In the genomic region with DNA sequence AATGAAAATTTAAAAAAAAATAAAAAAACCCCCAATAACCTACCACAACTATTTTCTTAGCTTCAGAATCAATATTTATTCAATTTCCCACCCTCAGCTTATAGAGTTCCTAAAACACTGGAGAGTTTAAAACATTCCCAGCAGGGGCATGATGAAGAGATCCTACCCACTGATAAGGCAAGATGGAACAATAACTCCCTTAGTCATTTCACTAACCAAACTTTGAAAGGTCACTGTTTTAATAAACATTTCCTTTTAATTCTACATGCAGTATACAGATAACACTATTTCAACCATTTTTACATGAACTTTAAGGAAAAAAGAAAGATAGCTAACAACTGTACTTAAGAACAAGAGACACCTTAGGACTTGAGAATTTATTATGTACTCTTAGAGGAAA, we compare ENCODE assay signal across 22 cellular contexts. TPM values are rescaled to one million over a fixed set of nuclear protein-coding genes. Genes with fewer than 3 reads are reported as not detected.
DNase-seq lines count a peak whose midpoint lies in the region; ATAC-seq and TF ChIP-seq lines count a peak whose summit lies in the region.
"Had no signal": no experiment of that assay in that cellular context is flagged by ENCODE, and none has a peak within 500 bp of the region (broad histone marks: within the 10 kb centered on the region; RNA-seq: fewer than 3 reads in every experiment).

No MANE protein-coding gene starts in this region.

- H3K79me1 ChIP-seq in neuronal stem cell (ENCODE audit: low read depth, low read length), result no peaks in the 10 kb centered on the region

- no peak overlapping the region for H2BK12ac ChIP-seq in neuronal stem cell (ENCODE audit: low read length)

- no peak overlapping the region for H4K8ac ChIP-seq in neuronal stem cell (ENCODE audit: low read depth, low read length)

- H3K4me1 ChIP-seq in neuronal stem cell (ENCODE audit: control insufficient read depth in 2 of 2, insufficient read depth in 1 of 2, low read depth in 1 of 2, low read length in 2 of 2), result peaks cover 1 to 3% of the 10 kb centered on the region in 2 donors

- in situ Hi-C loops in astrocyte of the cerebellum (cut with HindIII; ENCODE audit: low sequenced_read_pairs), result loop anchor here (25.0 kb wide), 1 partner anchor 808 kb away; no protein-coding TSS in a partner anchor

- H3K14ac ChIP-seq in neuronal stem cell (ENCODE audit: low read length), result no peak overlapping the region

- no peak overlapping the region for H3K4me3 Mint-ChIP-seq in naive B cell
- H3K4me3 Mint-ChIP-seq: activated naive CD4-positive, alpha-beta T cell treated with anti-CD3 and anti-CD28 coated beads, Interleukin-2, amount 50 U/mL, for 24 hours; brain; memory B cell; naive thymus-derived CD8-positive, alpha-beta T cell; type B pancreatic cell had no signal

- H3K27ac ChIP-seq in neuronal stem cell (replicated peaks; ENCODE audit: low read length), result no peak overlapping the region
- H3K27ac ChIP-seq: stomach, VCaP had no signal

- peak overlapping the region in 4 of 6 donors; percentile 6 to 74 (median 36) for H3K27ac Mint-ChIP-seq in naive B cell
- H3K27ac Mint-ChIP-seq: activated naive CD4-positive, alpha-beta T cell treated with anti-CD3 and anti-CD28 coated beads, Interleukin-2, amount 50 U/mL, for 24 hours; memory B cell; type B pancreatic cell had no signal

- H3K36me3 Mint-ChIP-seq in naive B cell, result no peaks in the 10 kb centered on the region
- H3K36me3 Mint-ChIP-seq: activated naive CD4-positive, alpha-beta T cell treated with anti-CD3 and anti-CD28 coated beads, Interleukin-2, amount 50 U/mL, for 24 hours had no signal

- H2BK120ac ChIP-seq in neuronal stem cell (ENCODE audit: low read depth, low read length), result no peak overlapping the region

- H2AFZ ChIP-seq in neuronal stem cell (ENCODE audit: low read length), result no peak overlapping the region

- no peak overlapping the region for H3K18ac ChIP-seq in neuronal stem cell (ENCODE audit: low read length)

- no peaks in the 10 kb centered on the region for H3K9me3 Mint-ChIP-seq in naive B cell
- H3K9me3 Mint-ChIP-seq: activated naive CD4-positive, alpha-beta T cell treated with anti-CD3 and anti-CD28 coated beads, Interleukin-2, amount 50 U/mL, for 24 hours; brain; memory B cell; naive thymus-derived CD8-positive, alpha-beta T cell; type B pancreatic cell had no signal

- no peak overlapping the region for H3K4ac ChIP-seq in neuronal stem cell (ENCODE audit: low read length)

- no peak overlapping the region for H2BK5ac ChIP-seq in neuronal stem cell (ENCODE audit: low read length)

- H3K36me3 ChIP-seq in neuronal stem cell (replicated peaks in 1 of 2; ENCODE audit: control insufficient read depth in 2 of 2, insufficient read depth in 2 of 2, low read length in 2 of 2), result peaks cover 0 to 47% of the 10 kb centered on the region in 2 donors

- no peak overlapping the region for H4K91ac ChIP-seq in neuronal stem cell (ENCODE audit: low read depth, low read length, poor library complexity)

- no peaks in the 10 kb centered on the region for H3K27me3 Mint-ChIP-seq in naive B cell
- H3K27me3 Mint-ChIP-seq: activated naive CD4-positive, alpha-beta T cell treated with anti-CD3 and anti-CD28 coated beads, Interleukin-2, amount 50 U/mL, for 24 hours; brain; memory B cell; naive thymus-derived CD8-positive, alpha-beta T cell; type B pancreatic cell had no signal

- no peak overlapping the region for H3K9ac ChIP-seq in neuronal stem cell (ENCODE audit: low read depth, low read length, poor library complexity)

- no peak overlapping the region for H2AK5ac ChIP-seq in neuronal stem cell (ENCODE audit: low read depth, low read length)

- peaks cover 0 to 10% (median 7%) of the 10 kb centered on the region in 3 donors for H3K4me1 Mint-ChIP-seq in naive B cell
- H3K4me1 Mint-ChIP-seq: memory B cell had no signal

- no peaks in the 10 kb centered on the region for H3K27me3 ChIP-seq in neuronal stem cell (ENCODE audit: control insufficient read depth in 3 of 3, insufficient read depth in 3 of 3, low read depth in 1 of 3, low read length in 3 of 3)
- H3K27me3 ChIP-seq: stomach had no signal

- no peaks in the 10 kb centered on the region for H3K9me3 ChIP-seq in neuronal stem cell (replicated peaks in 1 of 2; ENCODE audit: control insufficient read depth in 2 of 2, insufficient read depth in 1 of 2, low read depth in 1 of 2, low read length in 2 of 2)
- H3K9me3 ChIP-seq: stomach had no signal

- ATAC-seq in naive B cell (ENCODE audit: low read depth in 2 of 2) (no peak), GM21367 (IDR thresholded peaks at IDR 0.05; ENCODE audit: unreplicated experiment) (no peak)
- ATAC-seq: naive thymus-derived CD8-positive, alpha-beta T cell had no signal

- H3K23ac ChIP-seq in neuronal stem cell (ENCODE audit: low read depth, low read length, poor library complexity), result no peak overlapping the region

- H3K4me3 ChIP-seq in astrocyte of the cerebellum (ENCODE audit: low read depth, low read length) (no peak overlapping the region), neuronal stem cell (ENCODE audit: low read length in 2 of 2) (no peak overlapping the region)
- H3K4me3 ChIP-seq: stomach had no signal

- no peak overlapping the region for H2BK15ac ChIP-seq in neuronal stem cell (ENCODE audit: low read length)

- TF ChIP-seq CTCF in astrocyte of the cerebellum (IDR thresholded peaks at IDR 0.05; ENCODE audit: low read depth, low read length, missing control alignments), result no peak

- DNase-seq in EH (ENCODE audit: low read depth), result peak; percentile 53
- peak; percentile 13 for DNase-seq in LoVo (ENCODE audit: low spot score)
- DNase-seq in astrocyte of the cerebellum (ENCODE audit: low read depth), result peak; percentile 11
- DNase-seq in naive B cell, result no peak
- DNase-seq in activated CD4-positive, alpha-beta T cell treated with anti-CD3 and anti-CD28 coated beads, Interleukin-2, amount 50 U/mL, for 48 hours, result no peak
- DNase-seq in NCI-H774 (lab: John Stamatoyannopoulos, UW), result no peak
- no peak for DNase-seq in neuronal stem cell (ENCODE audit: low spot score)
- DNase-seq: cortex of kidney; naive thymus-derived CD8-positive, alpha-beta T cell; NCI-H187 treated with DMSO at 0.1 percent for 48 hours; posterior cingulate gyrus; Right ventricle myocardium superior; stimulated activated CD4-positive, alpha-beta T cell treated with anti-CD3 and anti-CD28 coated beads, Interleukin-4, amount 100 ng/mL, for 1 hour; stomach; T-helper 1 cell had no signal

- H3K4me2 ChIP-seq in neuronal stem cell (ENCODE audit: insufficient read depth, low read length, poor library complexity, severe bottlenecking), result no peak overlapping the region

RNA-seq across cellular contexts. Expression of a gene that starts 34.9 kb away (rescaled TPM):
- not detected for polyA plus RNA-seq in naive B cell (ENCODE audit: low read depth in 6 of 6)
- 0.04 TPM for polyA plus RNA-seq in neuronal stem cell (2013, experiment 1 of 2)
- polyA plus RNA-seq in neuronal stem cell (2013, experiment 2 of 2), result 0.08 TPM
- polyA plus RNA-seq: IMR-90; naive thymus-derived CD8-positive, alpha-beta T cell; stomach had no signal

Comparison
In these comparisons a context has a peak if more than half of its experiments do, and no peak if none do; other contexts are left out.
1. DNase-seq: peak in EH (single experiment), LoVo (single experiment) and astrocyte of the cerebellum (single experiment); none in naive B cell (single experiment), activated CD4-positive, alpha-beta T cell treated with anti-CD3 and anti-CD28 coated beads, Interleukin-2, amount 50 U/mL, for 48 hours (0 of 2), NCI-H774 (single experiment) and neuronal stem cell (single experiment).